Comparison of ENCODE assay signal across 1 cellular context in the genomic region with DNA sequence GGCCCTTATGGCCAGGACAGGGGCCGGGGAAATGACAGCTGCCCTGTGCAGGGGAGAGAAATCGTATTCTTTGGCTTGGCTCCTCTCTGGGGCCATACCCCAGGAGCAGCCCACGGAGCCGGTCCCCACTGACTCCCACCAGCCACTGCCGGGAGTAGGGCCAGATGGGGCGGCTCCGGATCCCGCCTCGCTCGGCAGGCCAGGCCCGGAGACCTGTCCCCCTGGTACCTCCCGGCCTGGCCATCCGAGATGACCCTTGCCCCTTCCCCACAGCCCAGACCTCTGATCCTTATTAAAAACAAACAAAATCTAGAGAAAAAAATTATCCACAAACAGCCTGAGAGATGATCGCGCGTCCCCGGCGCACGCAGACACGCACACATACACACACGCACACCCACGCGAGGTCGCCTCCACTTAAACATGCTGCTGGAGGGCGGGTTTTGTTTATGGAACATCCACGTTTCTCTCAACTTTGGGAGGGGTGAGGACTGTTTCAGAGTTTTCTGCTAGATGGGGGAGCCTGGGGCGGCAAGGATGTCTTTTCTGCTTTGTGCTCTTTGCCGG.
TF ChIP-seq lines count a peak whose summit lies in the region.

No MANE protein-coding gene starts in this region.

TF ChIP-seq in liver, 16 proteins besides CTCF, POLR2A, EP300 and RAD21 (continued from another document):
- TF ChIP-seq, protein P1, sequence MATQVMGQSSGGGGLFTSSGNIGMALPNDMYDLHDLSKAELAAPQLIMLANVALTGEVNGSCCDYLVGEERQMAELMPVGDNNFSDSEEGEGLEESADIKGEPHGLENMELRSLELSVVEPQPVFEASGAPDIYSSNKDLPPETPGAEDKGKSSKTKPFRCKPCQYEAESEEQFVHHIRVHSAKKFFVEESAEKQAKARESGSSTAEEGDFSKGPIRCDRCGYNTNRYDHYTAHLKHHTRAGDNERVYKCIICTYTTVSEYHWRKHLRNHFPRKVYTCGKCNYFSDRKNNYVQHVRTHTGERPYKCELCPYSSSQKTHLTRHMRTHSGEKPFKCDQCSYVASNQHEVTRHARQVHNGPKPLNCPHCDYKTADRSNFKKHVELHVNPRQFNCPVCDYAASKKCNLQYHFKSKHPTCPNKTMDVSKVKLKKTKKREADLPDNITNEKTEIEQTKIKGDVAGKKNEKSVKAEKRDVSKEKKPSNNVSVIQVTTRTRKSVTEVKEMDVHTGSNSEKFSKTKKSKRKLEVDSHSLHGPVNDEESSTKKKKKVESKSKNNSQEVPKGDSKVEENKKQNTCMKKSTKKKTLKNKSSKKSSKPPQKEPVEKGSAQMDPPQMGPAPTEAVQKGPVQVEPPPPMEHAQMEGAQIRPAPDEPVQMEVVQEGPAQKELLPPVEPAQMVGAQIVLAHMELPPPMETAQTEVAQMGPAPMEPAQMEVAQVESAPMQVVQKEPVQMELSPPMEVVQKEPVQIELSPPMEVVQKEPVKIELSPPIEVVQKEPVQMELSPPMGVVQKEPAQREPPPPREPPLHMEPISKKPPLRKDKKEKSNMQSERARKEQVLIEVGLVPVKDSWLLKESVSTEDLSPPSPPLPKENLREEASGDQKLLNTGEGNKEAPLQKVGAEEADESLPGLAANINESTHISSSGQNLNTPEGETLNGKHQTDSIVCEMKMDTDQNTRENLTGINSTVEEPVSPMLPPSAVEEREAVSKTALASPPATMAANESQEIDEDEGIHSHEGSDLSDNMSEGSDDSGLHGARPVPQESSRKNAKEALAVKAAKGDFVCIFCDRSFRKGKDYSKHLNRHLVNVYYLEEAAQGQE (IDR thresholded peaks at IDR 0.05): no peak
- TF ChIP-seq GABPA (IDR thresholded peaks at IDR 0.05 in 1 of 2, conservative IDR thresholded peaks at IDR 0.05 in 1 of 2): no peak
